Comparison of ENCODE assay signal across 8 cellular contexts in genomic region chr14:89417469-89418225, GRCh38. TPM values are rescaled to one million over a fixed set of nuclear protein-coding genes. Genes with fewer than 3 reads are reported as not detected.
DNase-seq lines count a peak whose midpoint lies in the region; ATAC-seq lines count a peak whose summit lies in the region.

No MANE protein-coding gene starts in this region.

- no peaks in the 10 kb centered on the region for H3K9me3 Mint-ChIP-seq in activated CD4-positive, alpha-beta memory T cell treated with anti-CD3 and anti-CD28 coated beads, Interleukin-2, amount 10 ng/mL, durations not matched to agents 7 days and 5 days
- no peaks in the 10 kb centered on the region for H3K9me3 Mint-ChIP-seq in effector memory CD8-positive, alpha-beta T cell
- no peaks in the 10 kb centered on the region for H3K9me3 Mint-ChIP-seq in stimulated activated memory B cell treated with anti-CD40 and anti-IgM and Interleukin-4, amounts not matched to agents 10 μg/mL and 1 μg/mL and 100 μg/mL, for 72 hours

- H3K36me3 Mint-ChIP-seq in activated CD4-positive, alpha-beta memory T cell treated with anti-CD3 and anti-CD28 coated beads, Interleukin-2, amount 10 ng/mL, durations not matched to agents 7 days and 5 days (ENCODE audit: low read depth): peaks cover 12% of the 10 kb centered on the region
- peaks cover 43% of the 10 kb centered on the region for H3K36me3 Mint-ChIP-seq in effector memory CD8-positive, alpha-beta T cell (ENCODE audit: insufficient read depth)
- H3K36me3 Mint-ChIP-seq in stimulated activated memory B cell treated with anti-CD40 and anti-IgM and Interleukin-4, amounts not matched to agents 10 μg/mL and 1 μg/mL and 100 μg/mL, for 72 hours: peaks cover 30% of the 10 kb centered on the region

- peak overlapping the region; percentile 92 to 99 (median 95) for H3K9ac ChIP-seq in BLaER1 treated with 17β-estradiol and CSF1 and Interleukin-3, amounts not matched to agents 10 nM and 100 nM

- ATAC-seq in GM19025 (IDR thresholded peaks at IDR 0.05; ENCODE audit: low read depth, unreplicated experiment) (peak; percentile 46), HG03196 (IDR thresholded peaks at IDR 0.05; ENCODE audit: unreplicated experiment) (peak; percentile 58)
- ATAC-seq in effector memory CD8-positive, alpha-beta T cell (replicated peaks): peak; percentile 50
- peak; percentile 69 for ATAC-seq in stimulated activated memory B cell treated with anti-CD40 and anti-IgM and Interleukin-4, amounts not matched to agents 10 μg/mL and 1 μg/mL and 100 μg/mL, for 72 hours

- POLR2A ChIA-PET in activated CD4-positive, alpha-beta memory T cell treated with anti-CD3 and anti-CD28 coated beads, Interleukin-2, amount 10 ng/mL, durations not matched to agents 7 days and 5 days (lab: Charles Lee): interaction anchor here (1.0 to 3.4 kb wide), 3 partner anchors 12 to 241 kb away, joined by 3 to 20 read pairs (median 4); no protein-coding TSS in a partner anchor

- peak; percentile 57 for DNase-seq in NCI-H748 treated with DMSO at 0.1 percent for 48 hours (lab: John Stamatoyannopoulos, UW)
- peak; percentile 69 for DNase-seq in activated CD4-positive, alpha-beta memory T cell treated with anti-CD3 and anti-CD28 coated beads, Interleukin-2, amount 10 ng/mL, durations not matched to agents 7 days and 5 days
- DNase-seq in effector memory CD8-positive, alpha-beta T cell: peak; percentile 47 to 53 (median 53)
- DNase-seq in midbrain (lab: John Stamatoyannopoulos, UW): peak; percentile 46

- peak overlapping the region; percentile 74 for H3K4me3 Mint-ChIP-seq in activated CD4-positive, alpha-beta memory T cell treated with anti-CD3 and anti-CD28 coated beads, Interleukin-2, amount 10 ng/mL, durations not matched to agents 7 days and 5 days
- peak overlapping the region; percentile 88 to 90 for H3K4me3 Mint-ChIP-seq in effector memory CD8-positive, alpha-beta T cell
- peak overlapping the region; percentile 93 for H3K4me3 Mint-ChIP-seq in stimulated activated memory B cell treated with anti-CD40 and anti-IgM and Interleukin-4, amounts not matched to agents 10 μg/mL and 1 μg/mL and 100 μg/mL, for 72 hours

- H3K9me3 ChIP-seq in BLaER1 treated with 17β-estradiol and CSF1 and Interleukin-3, amounts not matched to agents 10 nM and 100 nM (replicated peaks in 1 of 11): peaks cover 0 to under 1% (median 0%) of the 10 kb centered on the region in 11 experiments; a peak in 1 of 22 replicates

- H3K4me1 Mint-ChIP-seq in activated CD4-positive, alpha-beta memory T cell treated with anti-CD3 and anti-CD28 coated beads, Interleukin-2, amount 10 ng/mL, durations not matched to agents 7 days and 5 days: peaks cover 34% of the 10 kb centered on the region
- peaks cover 35 to 60% of the 10 kb centered on the region in 2 donors for H3K4me1 Mint-ChIP-seq in effector memory CD8-positive, alpha-beta T cell (ENCODE audit: low read depth in 2 of 2)
- H3K4me1 Mint-ChIP-seq in stimulated activated memory B cell treated with anti-CD40 and anti-IgM and Interleukin-4, amounts not matched to agents 10 μg/mL and 1 μg/mL and 100 μg/mL, for 72 hours: peaks cover 57% of the 10 kb centered on the region

- CTCF ChIA-PET in activated CD4-positive, alpha-beta memory T cell treated with anti-CD3 and anti-CD28 coated beads, Interleukin-2, amount 10 ng/mL, durations not matched to agents 7 days and 5 days (lab: Charles Lee): interaction anchor here (0.7 to 2.3 kb wide), 3 partner anchors 12 to 270 kb away, joined by 3 to 11 read pairs (median 4); no protein-coding TSS in a partner anchor

- no peaks in the 10 kb centered on the region for H3K27me3 Mint-ChIP-seq in activated CD4-positive, alpha-beta memory T cell treated with anti-CD3 and anti-CD28 coated beads, Interleukin-2, amount 10 ng/mL, durations not matched to agents 7 days and 5 days
- H3K27me3 Mint-ChIP-seq in effector memory CD8-positive, alpha-beta T cell: no peaks in the 10 kb centered on the region
- H3K27me3 Mint-ChIP-seq in stimulated activated memory B cell treated with anti-CD40 and anti-IgM and Interleukin-4, amounts not matched to agents 10 μg/mL and 1 μg/mL and 100 μg/mL, for 72 hours: no peaks in the 10 kb centered on the region

- no peaks in the 10 kb centered on the region for H3K27me3 ChIP-seq in BLaER1 treated with 17β-estradiol and CSF1 and Interleukin-3, amounts not matched to agents 10 nM and 100 nM

- H4K20me1 ChIP-seq in BLaER1 treated with 17β-estradiol and CSF1 and Interleukin-3, amounts not matched to agents 10 nM and 100 nM: peaks cover 0 to 11% (median 0%) of the 10 kb centered on the region in 11 experiments; a peak in 6 of 22 replicates

- H3K4me1 ChIP-seq in BLaER1 treated with 17β-estradiol and CSF1 and Interleukin-3, amounts not matched to agents 10 nM and 100 nM: peaks cover 29 to 42% (median 38%) of the 10 kb centered on the region in 10 experiments

- peak overlapping the region; percentile 86 to 100 (median 97) for H3K4me3 ChIP-seq in BLaER1 treated with 17β-estradiol and CSF1 and Interleukin-3, amounts not matched to agents 10 nM and 100 nM

- H3K27ac Mint-ChIP-seq in activated CD4-positive, alpha-beta memory T cell treated with anti-CD3 and anti-CD28 coated beads, Interleukin-2, amount 10 ng/mL, durations not matched to agents 7 days and 5 days: peak overlapping the region; percentile 75
- peak overlapping the region; percentile 94 to 95 for H3K27ac Mint-ChIP-seq in effector memory CD8-positive, alpha-beta T cell
- H3K27ac Mint-ChIP-seq in stimulated activated memory B cell treated with anti-CD40 and anti-IgM and Interleukin-4, amounts not matched to agents 10 μg/mL and 1 μg/mL and 100 μg/mL, for 72 hours: peak overlapping the region; percentile 97

- H3K27ac ChIP-seq in BLaER1 treated with 17β-estradiol and CSF1 and Interleukin-3, amounts not matched to agents 10 nM and 100 nM: peak overlapping the region; percentile 89 to 98 (median 93)

- peak overlapping the region; percentile 81 to 98 (median 92) for H3K4me2 ChIP-seq in BLaER1 treated with 17β-estradiol and CSF1 and Interleukin-3, amounts not matched to agents 10 nM and 100 nM

- peaks cover under 1 to 27% (median 11%) of the 10 kb centered on the region in 11 experiments; a peak in 19 of 22 replicates for H3K36me3 ChIP-seq in BLaER1 treated with 17β-estradiol and CSF1 and Interleukin-3, amounts not matched to agents 10 nM and 100 nM

RNA-seq across cellular contexts. Expression of gene FOXN3, which starts 0.6 kb away (rescaled TPM):
- total RNA-seq in activated CD4-positive, alpha-beta memory T cell treated with anti-CD3 and anti-CD28 coated beads, Interleukin-2, amount 10 ng/mL, durations not matched to agents 7 days and 5 days: 10 to 100 TPM; 73.1 to 78.3 TPM

Comparison
In these comparisons a context has a peak if more than half of its experiments do, and no peak if none do; other contexts are left out.
1. Peak in every context shown above with its lines: DNase-seq, ATAC-seq, H3K4me3 ChIP-seq and H3K27ac ChIP-seq.